In the genomic region with DNA sequence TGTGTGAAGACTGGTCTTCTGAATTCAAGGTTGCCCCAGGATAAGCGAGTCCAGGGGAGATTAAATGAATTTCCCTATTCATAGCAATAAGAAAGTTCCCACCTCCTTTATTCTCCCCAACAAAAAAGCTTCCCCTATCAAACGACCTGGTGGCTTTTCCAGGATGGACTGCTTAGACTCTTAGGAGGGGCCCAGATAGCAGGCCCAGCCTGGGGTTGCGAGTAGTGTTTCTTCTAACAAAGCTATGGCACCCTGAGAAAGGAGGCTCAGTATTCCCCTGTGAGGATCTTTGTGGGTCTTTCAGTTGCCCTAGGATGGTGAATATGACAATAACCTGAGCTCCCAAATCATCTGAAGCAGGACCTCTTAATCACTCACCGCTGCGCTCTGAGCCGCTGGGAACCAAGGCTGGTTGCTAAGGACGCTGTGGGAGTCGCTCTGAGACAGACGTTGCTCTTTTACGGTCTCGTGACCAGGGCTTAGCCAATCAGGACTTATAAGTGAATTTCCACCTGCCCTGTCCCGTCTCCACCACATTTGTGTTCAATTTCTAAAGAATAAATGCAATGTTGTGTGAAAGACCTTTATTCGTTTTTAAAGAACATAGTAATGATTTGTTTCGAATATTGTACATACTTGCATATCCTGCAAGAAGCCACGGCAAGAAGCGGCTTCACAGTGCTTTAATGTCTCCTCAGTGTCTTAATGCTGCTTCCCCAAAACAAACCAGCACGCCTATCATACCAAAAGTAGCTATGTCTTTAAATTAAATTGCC, we compare ENCODE assay signal across 8 cellular contexts. TPM values are rescaled to one million over a fixed set of nuclear protein-coding genes. Genes with fewer than 3 reads are reported as not detected.
DNase-seq lines count a peak whose midpoint lies in the region; ATAC-seq and TF ChIP-seq lines count a peak whose summit lies in the region.

A gene (minus strand): TSS at position 423 of the 776 bp plus-strand sequence. CDS start 59,319 bp downstream, outside the sequence.

- H3K36me3 Mint-ChIP-seq in neural crest cell (ENCODE audit: low read depth): no peaks in the 10 kb centered on the region

- no peaks in the 10 kb centered on the region for H3K27me3 Mint-ChIP-seq in neural crest cell (ENCODE audit: low read depth)

- TF ChIP-seq CTCF in Peyer's patch (IDR thresholded peaks at IDR 0.05) (no peak), neural crest cell (conservative IDR thresholded peaks at IDR 0.05) (no peak)

- no peak within 1 kb of the TSS for H3K27ac Mint-ChIP-seq in neural crest cell (ENCODE audit: unreplicated experiment)

- no peaks in the 10 kb centered on the region for H3K27me3 ChIP-seq in Peyer's patch

- peaks cover 9% of the 10 kb centered on the region for H3K4me1 Mint-ChIP-seq in neural crest cell

- no peak within 1 kb of the TSS for H3K27ac ChIP-seq in Peyer's patch

- peak within 1 kb of the TSS; percentile 21 to 59 (median 41) for H3K4me3 ChIP-seq in Peyer's patch

- peak within 1 kb of the TSS; percentile 92 for H3K4me3 Mint-ChIP-seq in neural crest cell

- ATAC-seq in GM19452 (IDR thresholded peaks at IDR 0.05; ENCODE audit: unreplicated experiment) (peak; percentile 100), HG03575 (IDR thresholded peaks at IDR 0.05; ENCODE audit: extremely low read depth, insufficient number of reproducible peaks, low FRiP score, unreplicated experiment) (peak; percentile 87)
- ATAC-seq in stimulated activated naive CD8-positive, alpha-beta T cell treated with anti-CD3 and anti-CD28 coated beads, Interleukin-15, Interleukin-2, amounts not matched to agents 100 U/mL and 50 U/mL, for 24 hours: peak; percentile 100

- peak; percentile 51 for DNase-seq in AG08396 (ENCODE audit: low spot score)
- DNase-seq in Peyer's patch: peak; percentile 66 to 88 (median 70)
- DNase-seq in activated naive CD4-positive, alpha-beta T cell (lab: John Stamatoyannopoulos, UW): peak; percentile 7 to 44 (median 24)
- peak; percentile 63 for DNase-seq in foreskin melanocyte
- peak; percentile 49 for DNase-seq in neural crest cell (ENCODE audit: low read depth, low spot score)
- peak; percentile 73 for DNase-seq in stimulated activated naive CD8-positive, alpha-beta T cell treated with anti-CD3 and anti-CD28 coated beads, Interleukin-15, Interleukin-2, amounts not matched to agents 100 U/mL and 50 U/mL, for 24 hours

- H3K9me3 Mint-ChIP-seq in neural crest cell: no peaks in the 10 kb centered on the region

- no peaks in the 10 kb centered on the region for H3K36me3 ChIP-seq in Peyer's patch

- no peak for TF ChIP-seq POLR2A in Peyer's patch (IDR thresholded peaks at IDR 0.05)

- H3K4me1 ChIP-seq in Peyer's patch: no peaks in the 10 kb centered on the region

- no peaks in the 10 kb centered on the region for H3K9me3 ChIP-seq in Peyer's patch

RNA-seq across cellular contexts. Expression of the gene that starts here (rescaled TPM):
- total RNA-seq in Peyer's patch (1 to 10 TPM; 1.1 to 5.5 (median 3.3) TPM), neural crest cell (3.0 and 6.1 TPM in 2 replicates)
